Comparison of ENCODE assay signal across 19 cellular contexts in the genomic region with DNA sequence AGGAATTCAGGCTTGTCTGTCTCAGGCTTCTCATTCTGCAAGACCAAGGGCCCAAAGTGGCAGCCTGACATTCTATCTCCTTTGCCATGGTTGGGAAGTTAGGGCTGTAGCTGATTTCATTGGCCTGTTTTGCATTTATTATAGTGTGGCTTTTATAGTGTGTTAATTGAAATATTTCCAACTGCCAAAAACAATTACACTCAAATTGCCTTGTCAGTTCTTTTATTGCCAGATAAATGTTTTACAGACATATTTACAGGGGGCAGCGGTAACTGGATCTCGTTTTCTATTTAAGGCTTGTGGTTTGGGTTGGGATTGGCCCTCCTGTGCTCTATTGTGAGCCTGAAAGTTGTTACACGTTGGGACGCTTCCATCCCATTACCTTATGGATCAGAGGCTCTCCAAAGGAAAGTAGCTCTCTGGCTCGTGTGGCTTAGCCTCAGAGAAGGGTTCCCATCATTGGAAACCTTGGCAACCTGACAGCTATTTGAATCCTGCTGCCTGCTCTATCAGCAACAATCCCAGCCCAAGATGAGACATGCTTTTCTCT. TPM values are rescaled to one million over a fixed set of nuclear protein-coding genes. Genes with fewer than 3 reads are reported as not detected.
A peak's percentile ranks its signal among the peaks of the same experiment; 100 is the strongest.
DNase-seq lines count a peak whose midpoint lies in the region; ATAC-seq and TF ChIP-seq lines count a peak whose summit lies in the region.
"Had no signal": no experiment of that assay in that cellular context is flagged by ENCODE, and none has a peak within 500 bp of the region (broad histone marks: within the 10 kb centered on the region; RNA-seq: fewer than 3 reads in every experiment).

No MANE protein-coding gene starts in this region.

- peak; percentile 79 for ATAC-seq in left colon
- ATAC-seq in GM21619 (IDR thresholded peaks at IDR 0.05; ENCODE audit: unreplicated experiment), result no peak

- no peak overlapping the region for H3K4me3 ChIP-seq in HEK293 (ENCODE audit: low read depth, low read length)

- intact Hi-C loops in left colon (cut with DNase I, micrococcal nuclease), result no loop called here

- H3K36me3 ChIP-seq in HEK293 (ENCODE audit: control insufficient read depth in 2 of 2, insufficient read depth in 1 of 2, low read length in 2 of 2), result no peaks in the 10 kb centered on the region
- H3K36me3 ChIP-seq: BE2C had no signal

- H3K27ac ChIP-seq in HEK293 (ENCODE audit: extremely low read depth, low read depth, low read length), result no peak overlapping the region

- POLR2A ChIA-PET in HEK293 (lab: Yijun Ruan, JAX), result no interaction called here

- H3K4me1 ChIP-seq in HEK293 (ENCODE audit: control insufficient read depth, insufficient read depth, low read length), result no peaks in the 10 kb centered on the region
- H3K4me1 ChIP-seq: BE2C had no signal

- DNase-seq in DMS79 (lab: John Stamatoyannopoulos, UW) (peak; percentile 8), NCI-H69 (lab: John Stamatoyannopoulos, UW) (peak; percentile 78), left colon (no peak), T-helper 2 cell (no peak), NCI-H345 (lab: John Stamatoyannopoulos, UW) (no peak)
- DNase-seq: BE2C; CD4-positive, CD25-positive, alpha-beta regulatory T cell; COR-L47; NCI-H1417; NCI-H187; NCI-H510A treated with DMSO at 0.1 percent for 48 hours; SHP77; SW 1271 had no signal

- TF ChIP-seq CTCF in HEK293 (tag by site-specific recombination; IDR thresholded peaks at IDR 0.05), result no peak

- no peaks in the 10 kb centered on the region for H3K9me3 ChIP-seq in HEK293 (ENCODE audit: control insufficient read depth, insufficient read depth, low read depth, low read length)
- H3K9me3 ChIP-seq: BE2C had no signal

- CTCF ChIA-PET in HEK293 (lab: Yijun Ruan, JAX), result interaction anchor here (0.8 to 1.4 kb wide), 6 partner anchors 12 to 76 kb away, joined by 3 to 7 read pairs (median 3); no protein-coding TSS in a partner anchor

TF ChIP-seq in HEK293, 187 proteins besides CTCF, POLR2A, EP300 and RAD21 (continues in another document):
- TF ChIP-seq, protein P1, sequence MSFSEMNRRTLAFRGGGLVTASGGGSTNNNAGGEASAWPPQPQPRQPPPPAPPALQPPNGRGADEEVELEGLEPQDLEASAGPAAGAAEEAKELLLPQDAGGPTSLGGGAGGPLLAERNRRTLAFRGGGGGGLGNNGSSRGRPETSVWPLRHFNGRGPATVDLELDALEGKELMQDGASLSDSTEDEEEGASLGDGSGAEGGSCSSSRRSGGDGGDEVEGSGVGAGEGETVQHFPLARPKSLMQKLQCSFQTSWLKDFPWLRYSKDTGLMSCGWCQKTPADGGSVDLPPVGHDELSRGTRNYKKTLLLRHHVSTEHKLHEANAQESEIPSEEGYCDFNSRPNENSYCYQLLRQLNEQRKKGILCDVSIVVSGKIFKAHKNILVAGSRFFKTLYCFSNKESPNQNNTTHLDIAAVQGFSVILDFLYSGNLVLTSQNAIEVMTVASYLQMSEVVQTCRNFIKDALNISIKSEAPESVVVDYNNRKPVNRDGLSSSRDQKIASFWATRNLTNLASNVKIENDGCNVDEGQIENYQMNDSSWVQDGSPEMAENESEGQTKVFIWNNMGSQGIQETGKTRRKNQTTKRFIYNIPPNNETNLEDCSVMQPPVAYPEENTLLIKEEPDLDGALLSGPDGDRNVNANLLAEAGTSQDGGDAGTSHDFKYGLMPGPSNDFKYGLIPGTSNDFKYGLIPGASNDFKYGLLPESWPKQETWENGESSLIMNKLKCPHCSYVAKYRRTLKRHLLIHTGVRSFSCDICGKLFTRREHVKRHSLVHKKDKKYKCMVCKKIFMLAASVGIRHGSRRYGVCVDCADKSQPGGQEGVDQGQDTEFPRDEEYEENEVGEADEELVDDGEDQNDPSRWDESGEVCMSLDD (tag by site-specific recombination; IDR thresholded peaks at IDR 0.05), result no peak
- TF ChIP-seq ZXDB (tag by site-specific recombination; IDR thresholded peaks at IDR 0.05) (peak; percentile 42; the same call in 1 of the 2 replicates), ZNF366 (tag by site-specific recombination; conservative IDR thresholded peaks at IDR 0.05) (0 out of 2 replicates have a peak, but pooled peaks have one; percentile 25), ZNF121 (tag by site-specific recombination; IDR thresholded peaks at IDR 0.05) (no peak), ZBTB8A (tag by site-specific recombination; IDR thresholded peaks at IDR 0.05) (peak; percentile 36; the same call in 1 of the 2 replicates), GLIS1 (tag by site-specific recombination; IDR thresholded peaks at IDR 0.05) (peak; percentile 42; the same call in 1 of the 2 replicates), ZNF202 (tag by site-specific recombination; IDR thresholded peaks at IDR 0.05; ENCODE audit: borderline replicate concordance) (no peak), ZNF843 (tag by site-specific recombination; IDR thresholded peaks at IDR 0.05) (peak; percentile 91), ZEB2 (tag by site-specific recombination; IDR thresholded peaks at IDR 0.05) (no peak), IKZF3 (tag by site-specific recombination; IDR thresholded peaks at IDR 0.05) (0 out of 2 replicates have a peak, but pooled peaks have one; percentile 13), ZNF2 (tag by site-specific recombination; IDR thresholded peaks at IDR 0.05) (no peak), ZNF16 (tag by site-specific recombination; IDR thresholded peaks at IDR 0.05; ENCODE audit: low read depth) (no peak), ZNF138 (tag by site-specific recombination; IDR thresholded peaks at IDR 0.05; ENCODE audit: borderline replicate concordance) (no peak), ZFP37 (tag by site-specific recombination; IDR thresholded peaks at IDR 0.05) (no peak), TCF7L2 (IDR thresholded peaks at IDR 0.05; ENCODE audit: borderline replicate concordance, low read depth, low read length) (no peak), WT1 (tag by site-specific recombination; IDR thresholded peaks at IDR 0.05) (no peak), ZNF610 (tag by site-specific recombination; IDR thresholded peaks at IDR 0.05; ENCODE audit: borderline replicate concordance) (0 out of 2 replicates have a peak, but pooled peaks have one; percentile 32), BCL11A (tag by site-specific recombination; IDR thresholded peaks at IDR 0.05; ENCODE audit: low read depth) (peak; percentile 78)
- TF ChIP-seq, protein P2, sequence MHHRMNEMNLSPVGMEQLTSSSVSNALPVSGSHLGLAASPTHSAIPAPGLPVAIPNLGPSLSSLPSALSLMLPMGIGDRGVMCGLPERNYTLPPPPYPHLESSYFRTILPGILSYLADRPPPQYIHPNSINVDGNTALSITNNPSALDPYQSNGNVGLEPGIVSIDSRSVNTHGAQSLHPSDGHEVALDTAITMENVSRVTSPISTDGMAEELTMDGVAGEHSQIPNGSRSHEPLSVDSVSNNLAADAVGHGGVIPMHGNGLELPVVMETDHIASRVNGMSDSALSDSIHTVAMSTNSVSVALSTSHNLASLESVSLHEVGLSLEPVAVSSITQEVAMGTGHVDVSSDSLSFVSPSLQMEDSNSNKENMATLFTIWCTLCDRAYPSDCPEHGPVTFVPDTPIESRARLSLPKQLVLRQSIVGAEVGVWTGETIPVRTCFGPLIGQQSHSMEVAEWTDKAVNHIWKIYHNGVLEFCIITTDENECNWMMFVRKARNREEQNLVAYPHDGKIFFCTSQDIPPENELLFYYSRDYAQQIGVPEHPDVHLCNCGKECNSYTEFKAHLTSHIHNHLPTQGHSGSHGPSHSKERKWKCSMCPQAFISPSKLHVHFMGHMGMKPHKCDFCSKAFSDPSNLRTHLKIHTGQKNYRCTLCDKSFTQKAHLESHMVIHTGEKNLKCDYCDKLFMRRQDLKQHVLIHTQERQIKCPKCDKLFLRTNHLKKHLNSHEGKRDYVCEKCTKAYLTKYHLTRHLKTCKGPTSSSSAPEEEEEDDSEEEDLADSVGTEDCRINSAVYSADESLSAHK (tag by site-specific recombination; IDR thresholded peaks at IDR 0.05), result peak; percentile 90
- TF ChIP-seq, protein P3, sequence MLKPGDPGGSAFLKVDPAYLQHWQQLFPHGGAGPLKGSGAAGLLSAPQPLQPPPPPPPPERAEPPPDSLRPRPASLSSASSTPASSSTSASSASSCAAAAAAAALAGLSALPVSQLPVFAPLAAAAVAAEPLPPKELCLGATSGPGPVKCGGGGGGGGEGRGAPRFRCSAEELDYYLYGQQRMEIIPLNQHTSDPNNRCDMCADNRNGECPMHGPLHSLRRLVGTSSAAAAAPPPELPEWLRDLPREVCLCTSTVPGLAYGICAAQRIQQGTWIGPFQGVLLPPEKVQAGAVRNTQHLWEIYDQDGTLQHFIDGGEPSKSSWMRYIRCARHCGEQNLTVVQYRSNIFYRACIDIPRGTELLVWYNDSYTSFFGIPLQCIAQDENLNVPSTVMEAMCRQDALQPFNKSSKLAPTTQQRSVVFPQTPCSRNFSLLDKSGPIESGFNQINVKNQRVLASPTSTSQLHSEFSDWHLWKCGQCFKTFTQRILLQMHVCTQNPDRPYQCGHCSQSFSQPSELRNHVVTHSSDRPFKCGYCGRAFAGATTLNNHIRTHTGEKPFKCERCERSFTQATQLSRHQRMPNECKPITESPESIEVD (tag by site-specific recombination; IDR thresholded peaks at IDR 0.05), result peak; percentile 90
- TF ChIP-seq, protein P4, sequence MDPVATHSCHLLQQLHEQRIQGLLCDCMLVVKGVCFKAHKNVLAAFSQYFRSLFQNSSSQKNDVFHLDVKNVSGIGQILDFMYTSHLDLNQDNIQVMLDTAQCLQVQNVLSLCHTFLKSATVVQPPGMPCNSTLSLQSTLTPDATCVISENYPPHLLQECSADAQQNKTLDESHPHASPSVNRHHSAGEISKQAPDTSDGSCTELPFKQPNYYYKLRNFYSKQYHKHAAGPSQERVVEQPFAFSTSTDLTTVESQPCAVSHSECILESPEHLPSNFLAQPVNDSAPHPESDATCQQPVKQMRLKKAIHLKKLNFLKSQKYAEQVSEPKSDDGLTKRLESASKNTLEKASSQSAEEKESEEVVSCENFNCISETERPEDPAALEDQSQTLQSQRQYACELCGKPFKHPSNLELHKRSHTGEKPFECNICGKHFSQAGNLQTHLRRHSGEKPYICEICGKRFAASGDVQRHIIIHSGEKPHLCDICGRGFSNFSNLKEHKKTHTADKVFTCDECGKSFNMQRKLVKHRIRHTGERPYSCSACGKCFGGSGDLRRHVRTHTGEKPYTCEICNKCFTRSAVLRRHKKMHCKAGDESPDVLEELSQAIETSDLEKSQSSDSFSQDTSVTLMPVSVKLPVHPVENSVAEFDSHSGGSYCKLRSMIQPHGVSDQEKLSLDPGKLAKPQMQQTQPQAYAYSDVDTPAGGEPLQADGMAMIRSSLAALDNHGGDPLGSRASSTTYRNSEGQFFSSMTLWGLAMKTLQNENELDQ (tag by site-specific recombination; IDR thresholded peaks at IDR 0.05; ENCODE audit: low read depth), result peak; percentile 39; the same call in 1 of the 2 replicates

RNA-seq across cellular contexts. Expression of a gene that starts 20.8 kb away (rescaled TPM):
- total RNA-seq in left colon, result not detected
- total RNA-seq: A673; CD4-positive, CD25-positive, alpha-beta regulatory T cell; Daoy; RPMI7951; T-helper 2 cell treated with Interferon-gamma antibody and Interleukin-4, amounts not matched to agents 100 ng/mL and 5 ng/mL, for 36 hours had no signal

RNA-seq across cellular contexts. Expression of a gene that starts 21.0 kb away (rescaled TPM):
- total RNA-seq in left colon, result 1 to 10 TPM; 6.8 to 7.2 TPM

RNA-seq across cellular contexts. Expression of a gene that starts 43.4 kb away (rescaled TPM):
- total RNA-seq in left colon, result 1 to 10 TPM in 1 of 2 donors, under 1 TPM in 1; 0.89 to 2.3 TPM
- total RNA-seq: T-helper 2 cell treated with Interferon-gamma antibody and Interleukin-4, amounts not matched to agents 100 ng/mL and 5 ng/mL, for 36 hours had no signal

Comparison
In these comparisons a context has a peak if more than half of its experiments do, and no peak if none do; other contexts are left out.
1. DNase-seq: peak in DMS79 (single experiment) and NCI-H69 (single experiment); none in left colon (0 of 2), T-helper 2 cell (0 of 5) and NCI-H345 (single experiment).